Comparison of ENCODE assay signal across 8 cellular contexts in genomic region chr4:3291411-3291968, GRCh38. TPM values are rescaled to one million over a fixed set of nuclear protein-coding genes. Genes with fewer than 3 reads are reported as not detected.
DNase-seq lines count a peak whose midpoint lies in the region; ATAC-seq and TF ChIP-seq lines count a peak whose summit lies in the region.

No MANE protein-coding gene starts in this region.

- TF ChIP-seq POLR2A in esophagus squamous epithelium (IDR thresholded peaks at IDR 0.05), result no peak

- no peaks in the 10 kb centered on the region for H3K9me3 ChIP-seq in SJCRH30 (replicated peaks)
- H3K9me3 ChIP-seq in esophagus squamous epithelium, result no peaks in the 10 kb centered on the region
- H3K9me3 ChIP-seq in neutrophil, result no peaks in the 10 kb centered on the region

- DNase-seq in H4 (ENCODE audit: low spot score) (peak; percentile 18), SJCRH30 (peak in 1 of 2 experiments; percentile 35), esophagus squamous epithelium (lab: John Stamatoyannopoulos, UW) (no peak), SHP77 (lab: John Stamatoyannopoulos, UW) (no peak), OCI-M1 (lab: John Stamatoyannopoulos, UW) (no peak), kidney tubule cell (ENCODE audit: low spot score) (no peak), omental fat pad (ENCODE audit: low spot score) (no peak)

- 28 to 44% methylated on average over 16 to 24 of the region's 24 CpGs for WGBS in esophagus squamous epithelium, 2 donors

- TF ChIP-seq CTCF in esophagus squamous epithelium (IDR thresholded peaks at IDR 0.05), result peak in 1 of 6 experiments; percentile 21
- TF ChIP-seq CTCF in neutrophil (IDR thresholded peaks at IDR 0.05), result no peak
- no peak for TF ChIP-seq CTCF in omental fat pad (IDR thresholded peaks at IDR 0.05)

- H3K4me3 ChIP-seq in SJCRH30 (peak overlapping the region; percentile 82), esophagus squamous epithelium (peak overlapping the region; percentile 46 to 88 (median 68)), neutrophil (ENCODE audit: low read depth in 1 of 2, low read length in 1 of 2) (peak overlapping the region; percentile 64 to 77)

- H3K36me3 ChIP-seq in SJCRH30 (no peaks in the 10 kb centered on the region), esophagus squamous epithelium (no peaks in the 10 kb centered on the region), neutrophil (no peaks in the 10 kb centered on the region)

- H3K27me3 ChIP-seq in SJCRH30 (no peaks in the 10 kb centered on the region; the same call in 1 of the 2 replicates), esophagus squamous epithelium (peaks cover 0 to 22% (median 0%) of the 10 kb centered on the region in 4 donors), neutrophil (peaks cover 93% of the 10 kb centered on the region)

- peak overlapping the region; percentile 40; the same call in 1 of the 2 replicates for H3K27ac ChIP-seq in SJCRH30
- H3K27ac ChIP-seq in esophagus squamous epithelium, result peak overlapping the region; percentile 85 to 98 (median 92)
- H3K27ac ChIP-seq in neutrophil, result no peak overlapping the region

- ATAC-seq in omental fat pad (ENCODE audit: low FRiP score), result no peak

- intact Hi-C loops in esophagus squamous epithelium (cut with DNase I), result no loop called here

- H3K4me1 ChIP-seq in SJCRH30, result no peaks in the 10 kb centered on the region; the same call in 1 of the 2 replicates
- H3K4me1 ChIP-seq in esophagus squamous epithelium, result peaks cover 4 to 66% (median 36%) of the 10 kb centered on the region in 3 donors
- H3K4me1 ChIP-seq in neutrophil (ENCODE audit: control insufficient read depth in 1 of 2, insufficient read depth in 1 of 2, low read depth in 1 of 2, low read length in 1 of 2), result peaks cover 12 to 14% of the 10 kb centered on the region in 2 experiments

RNA-seq across cellular contexts. Expression of gene RGS12, which starts 1.3 kb away (rescaled TPM):
- total RNA-seq in H4 (2014; rRNA removed; shearing (Covaris generic)), result 13.6 and 16.6 TPM in 2 replicates
- total RNA-seq in SJCRH30 (2014; rRNA removed; shearing (Covaris generic)), result 26.3 and 34.0 TPM in 2 replicates
- total RNA-seq in esophagus squamous epithelium (10 to 100 TPM; 39.0 to 74.7 (median 69.9) TPM), omental fat pad (10 to 100 TPM; 11.3 to 27.6 (median 14.6) TPM)

RNA-seq across cellular contexts. Expression of gene MSANTD1, which starts 42.5 kb away (rescaled TPM):
- 0.19 and 1.3 TPM in 2 replicates for total RNA-seq in H4 (2014; rRNA removed; shearing (Covaris generic))
- 0.04 and 0.08 TPM in 2 replicates for total RNA-seq in SJCRH30 (2014; rRNA removed; shearing (Covaris generic))
- total RNA-seq in esophagus squamous epithelium (under 1 TPM in 3 of 4 donors, not detected in 1; 0.15 to 0.95 (median 0.18) TPM), omental fat pad (1 to 10 TPM in 2 of 4 donors, under 1 TPM in 2; 0.31 to 1.1 (median 0.86) TPM)
